34 cellular contexts compared by ENCODE assay signal in the genomic region with DNA sequence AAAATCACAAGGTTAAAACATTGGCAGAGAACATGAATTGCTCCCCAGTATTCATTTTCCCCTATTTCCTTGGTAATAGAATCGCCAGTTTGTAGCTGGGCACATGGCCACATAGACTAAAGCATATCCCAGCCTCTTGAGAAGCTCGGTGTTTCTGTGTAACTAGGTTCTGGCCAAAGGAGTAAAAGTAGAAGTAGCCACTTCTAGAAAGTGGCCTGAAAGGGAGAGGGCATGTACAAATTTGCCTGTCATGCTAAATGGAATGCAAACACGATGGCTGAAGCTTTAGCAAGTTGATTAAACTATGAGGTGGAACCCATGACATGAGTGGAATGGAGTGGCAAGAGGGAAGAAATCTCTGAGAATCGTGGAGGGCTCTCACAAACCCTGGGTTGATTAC.
"Had no signal": no experiment of that assay in that cellular context is flagged by ENCODE, and none has a peak within 500 bp of the region (broad histone marks: within the 10 kb centered on the region; RNA-seq: fewer than 3 reads in every experiment).

No MANE protein-coding gene starts in this region.

- ATAC-seq: activated CD8-positive, alpha-beta T cell treated with anti-CD3 and anti-CD28 coated beads for 36 hours; activated naive CD4-positive, alpha-beta T cell treated with anti-CD3 and anti-CD28 coated beads, Interleukin-2, amount 50 U/mL, for 72 hours; activated T-cell treated with anti-CD3 and anti-CD28 coated beads, Interleukin-2, amount 50 U/mL, for 4 hours; activated T-cell treated with anti-CD3 and anti-CD28 coated beads, Interleukin-2, amount 50 U/mL, for 72 hours; activated T-helper 17 cell treated with anti-CD3 and anti-CD28 coated beads, Interleukin-2, amount 50 U/mL, for 72 hours had no signal

- DNase-seq: activated B cell treated with CpG ODN at 0.5 μM for 24 hours; activated CD4-positive, alpha-beta memory T cell treated with anti-CD3 and anti-CD28 coated beads for 36 hours; activated CD4-positive, alpha-beta T cell treated with anti-CD3 and anti-CD28 coated beads for 4 hours; activated CD4-positive, alpha-beta T cell treated with anti-CD3 and anti-CD28 coated beads, Interleukin-2, amount 10 ng/mL, durations not matched to agents 24 days and 14 days; activated CD4-positive, alpha-beta T cell treated with anti-CD3 and anti-CD28 coated beads, Interleukin-2, amount 50 U/mL, for 1 hour; activated CD4-positive, alpha-beta T cell treated with anti-CD3 and anti-CD28 coated beads, Interleukin-2, amount 50 U/mL, for 4 hours; activated CD4-positive, CD25-positive, alpha-beta regulatory T cell treated with anti-CD3 and anti-CD28 coated beads, Interleukin-2, amount 50 U/mL, for 72 hours; activated CD8-positive, alpha-beta memory T cell treated with anti-CD3 and anti-CD28 coated beads, Interleukin-2, amount 50 U/mL, for 4 hours; activated CD8-positive, alpha-beta T cell treated with anti-CD3 and anti-CD28 coated beads for 36 hours; activated effector memory CD4-positive, alpha-beta T cell treated with anti-CD3 and anti-CD28 coated beads, Interleukin-2, amount 50 U/mL, for 16 hours; activated gamma-delta T cell treated with Interleukin-2 at 50 U/mL for 16 hours; activated naive CD4-positive, alpha-beta T cell; activated naive CD4-positive, alpha-beta T cell treated with anti-CD3 and anti-CD28 coated beads for 36 hours; activated naive CD4-positive, alpha-beta T cell treated with anti-CD3 and anti-CD28 coated beads, Interleukin-2, amount 50 U/mL, for 16 hours; activated naive CD8-positive, alpha-beta T cell treated with anti-CD3 and anti-CD28 coated beads for 36 hours; activated T-cell treated with anti-CD3 and anti-CD28 coated beads for 4 hours; activated T-cell treated with anti-CD3 and anti-CD28 coated beads, Interleukin-2, amount 50 U/mL, for 1 hour; activated T-cell treated with anti-CD3 and anti-CD28 coated beads, Interleukin-2, amount 50 U/mL, for 4 hours; activated T-cell treated with anti-CD3 and anti-CD28 coated beads, Interleukin-2, amount 50 U/mL, for 72 hours; amygdala; anterior cingulate cortex; brain microvascular endothelial cell; central memory CD4-positive, alpha-beta T cell; T-helper 1 cell; T-helper 2 cell; T-helper 9 cell had no signal

- H3K27me3 Mint-ChIP-seq: activated CD4-positive, alpha-beta memory T cell treated with anti-CD3 and anti-CD28 coated beads for 36 hours; activated T-helper 17 cell treated with anti-CD3 and anti-CD28 coated beads, Interleukin-2, amount 50 U/mL, for 72 hours had no signal

- H3K36me3 Mint-ChIP-seq: activated CD4-positive, alpha-beta memory T cell treated with anti-CD3 and anti-CD28 coated beads for 36 hours; activated naive CD4-positive, alpha-beta T cell treated with anti-CD3 and anti-CD28 coated beads, Interleukin-2, amount 50 U/mL, for 72 hours; activated naive CD8-positive, alpha-beta T cell treated with anti-CD3 and anti-CD28 coated beads for 36 hours had no signal

- H3K4me3 Mint-ChIP-seq: activated B cell treated with CpG ODN at 0.5 μM for 24 hours; activated CD4-positive, alpha-beta memory T cell treated with anti-CD3 and anti-CD28 coated beads for 36 hours; activated CD4-positive, alpha-beta T cell treated with anti-CD3 and anti-CD28 coated beads, Interleukin-2, amount 10 ng/mL, durations not matched to agents 24 days and 14 days; activated CD8-positive, alpha-beta T cell treated with anti-CD3 and anti-CD28 coated beads for 36 hours; activated naive CD4-positive, alpha-beta T cell treated with anti-CD3 and anti-CD28 coated beads for 36 hours; activated naive CD8-positive, alpha-beta T cell treated with anti-CD3 and anti-CD28 coated beads for 36 hours; activated T-cell treated with anti-CD3 and anti-CD28 coated beads, Interleukin-2, amount 50 U/mL, for 4 hours; activated T-cell treated with anti-CD3 and anti-CD28 coated beads, Interleukin-2, amount 50 U/mL, for 72 hours; activated T-helper 1 cell treated with anti-CD3 and anti-CD28 coated beads, Interleukin-12 subunit alpha, Interleukin-12 subunit beta, Interleukin-2, Interleukin-4 antibody, amounts not matched to agents 30 ng/mL and 10 ng/mL and 1 ng/mL, durations not matched to agents 14 hours and 24 hours and 36 hours; activated T-helper 17 cell treated with anti-CD3 and anti-CD28 coated beads, Interleukin-2, amount 50 U/mL, for 72 hours; T-helper 1 cell treated with Interleukin-12 subunit alpha and Interleukin-12 subunit beta and Interleukin-4 antibody, amounts not matched to agents 30 μg/mL and 1 μg/mL, for 36 hours; T-helper 2 cell treated with Interferon-gamma antibody and Interleukin-4, amounts not matched to agents 5 μg/mL and 100 μg/mL, for 36 hours had no signal

- H3K27ac ChIP-seq: ascending aorta, brain microvascular endothelial cell, breast epithelium, VCaP had no signal

- H3K4me1 ChIP-seq: ascending aorta, breast epithelium had no signal

- H3K4me1 Mint-ChIP-seq: activated B cell treated with CpG ODN at 0.5 μM for 24 hours; activated naive CD8-positive, alpha-beta T cell treated with anti-CD3 and anti-CD28 coated beads for 36 hours had no signal

- H3K4me3 ChIP-seq: ascending aorta, breast epithelium had no signal

- H3K27me3 ChIP-seq: ascending aorta, brain microvascular endothelial cell, breast epithelium had no signal

- H3K9me3 ChIP-seq: ascending aorta, breast epithelium had no signal

- H3K9me3 Mint-ChIP-seq: activated B cell treated with CpG ODN at 0.5 μM for 24 hours; activated CD4-positive, alpha-beta memory T cell treated with anti-CD3 and anti-CD28 coated beads for 36 hours; activated CD8-positive, alpha-beta T cell treated with anti-CD3 and anti-CD28 coated beads for 36 hours; activated naive CD4-positive, alpha-beta T cell treated with anti-CD3 and anti-CD28 coated beads for 36 hours; activated naive CD4-positive, alpha-beta T cell treated with anti-CD3 and anti-CD28 coated beads, Interleukin-2, amount 50 U/mL, for 72 hours; activated naive CD8-positive, alpha-beta T cell treated with anti-CD3 and anti-CD28 coated beads for 36 hours; activated T-cell treated with anti-CD3 and anti-CD28 coated beads, Interleukin-2, amount 50 U/mL, for 4 hours; activated T-cell treated with anti-CD3 and anti-CD28 coated beads, Interleukin-2, amount 50 U/mL, for 72 hours; activated T-helper 1 cell treated with anti-CD3 and anti-CD28 coated beads, Interleukin-12 subunit alpha, Interleukin-12 subunit beta, Interleukin-2, Interleukin-4 antibody, amounts not matched to agents 30 ng/mL and 10 ng/mL and 1 ng/mL, durations not matched to agents 14 hours and 24 hours and 36 hours; activated T-helper 17 cell treated with anti-CD3 and anti-CD28 coated beads, Interleukin-2, amount 50 U/mL, for 72 hours; T-helper 1 cell treated with Interleukin-12 subunit alpha and Interleukin-12 subunit beta and Interleukin-4 antibody, amounts not matched to agents 30 μg/mL and 1 μg/mL, for 36 hours; T-helper 2 cell treated with Interferon-gamma antibody and Interleukin-4, amounts not matched to agents 5 μg/mL and 100 μg/mL, for 36 hours had no signal

- H3K27ac Mint-ChIP-seq: activated B cell treated with CpG ODN at 0.5 μM for 24 hours; activated CD4-positive, alpha-beta memory T cell treated with anti-CD3 and anti-CD28 coated beads for 36 hours; activated CD4-positive, alpha-beta T cell treated with anti-CD3 and anti-CD28 coated beads, Interleukin-2, amount 10 ng/mL, durations not matched to agents 24 days and 14 days; activated CD8-positive, alpha-beta T cell treated with anti-CD3 and anti-CD28 coated beads for 36 hours; activated naive CD4-positive, alpha-beta T cell treated with anti-CD3 and anti-CD28 coated beads for 36 hours; activated naive CD8-positive, alpha-beta T cell treated with anti-CD3 and anti-CD28 coated beads for 36 hours; activated T-cell treated with anti-CD3 and anti-CD28 coated beads, Interleukin-2, amount 50 U/mL, for 72 hours; activated T-helper 1 cell treated with anti-CD3 and anti-CD28 coated beads, Interleukin-12 subunit alpha, Interleukin-12 subunit beta, Interleukin-2, Interleukin-4 antibody, amounts not matched to agents 30 ng/mL and 10 ng/mL and 1 ng/mL, durations not matched to agents 14 hours and 24 hours and 36 hours; activated T-helper 17 cell treated with anti-CD3 and anti-CD28 coated beads, Interleukin-2, amount 50 U/mL, for 72 hours; T-helper 1 cell treated with Interleukin-12 subunit alpha and Interleukin-12 subunit beta and Interleukin-4 antibody, amounts not matched to agents 30 μg/mL and 1 μg/mL, for 36 hours; T-helper 2 cell treated with Interferon-gamma antibody and Interleukin-4, amounts not matched to agents 5 μg/mL and 100 μg/mL, for 36 hours had no signal

- H3K36me3 ChIP-seq: ascending aorta, brain microvascular endothelial cell, breast epithelium had no signal
